25 cellular contexts compared by ENCODE assay signal in the genomic region with DNA sequence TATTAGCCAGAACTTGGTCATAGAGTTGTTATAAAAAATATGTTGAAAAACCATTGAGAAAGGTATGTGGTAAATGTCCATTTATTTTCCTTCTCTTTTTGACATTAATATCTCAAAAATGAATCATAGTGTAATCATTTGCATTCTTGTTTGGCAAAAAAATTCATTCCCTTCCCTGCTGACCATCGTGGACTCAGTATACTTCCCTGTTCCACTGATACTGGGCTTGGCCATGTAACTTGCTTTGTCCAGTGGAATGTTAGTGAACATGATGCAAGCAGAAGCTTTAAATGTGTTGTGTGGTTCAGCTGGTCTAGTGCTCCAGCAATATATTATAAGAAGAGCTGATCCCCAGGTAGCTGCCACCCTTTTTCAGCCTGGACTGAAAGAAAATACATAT.
"Had no signal": no experiment of that assay in that cellular context is flagged by ENCODE, and none has a peak within 500 bp of the region (broad histone marks: within the 10 kb centered on the region; RNA-seq: fewer than 3 reads in every experiment).

No MANE protein-coding gene starts in this region.

- H3K27ac Mint-ChIP-seq: endodermal cell; immature natural killer cell; memory B cell; mesothelial cell of epicardium; natural killer cell; stimulated activated naive B cell treated with anti-CD40 and anti-IgM and Interleukin-4, amounts not matched to agents 10 μg/mL and 1 μg/mL and 100 μg/mL, for 72 hours; stimulated activated naive CD8-positive, alpha-beta T cell treated with anti-CD3 and anti-CD28 coated beads, Interleukin-15, amount 100 ng/mL, for 72 hours had no signal

- FAIRE-seq: endothelial cell of umbilical vein, kidney had no signal

- H3K4me1 Mint-ChIP-seq: endodermal cell; immature natural killer cell; memory B cell; mesothelial cell of epicardium; natural killer cell; stimulated activated naive B cell treated with anti-CD40 and anti-IgM and Interleukin-4, amounts not matched to agents 10 μg/mL and 1 μg/mL and 100 μg/mL, for 72 hours; stimulated activated naive CD8-positive, alpha-beta T cell treated with anti-CD3 and anti-CD28 coated beads, Interleukin-15, amount 100 ng/mL, for 72 hours had no signal

- H3K4me3 ChIP-seq: colonic mucosa, gastroesophageal sphincter, left ventricle myocardium inferior, lower lobe of right lung, skin epidermis, testis, tibial nerve had no signal

- H3K27ac ChIP-seq: colonic mucosa, gastroesophageal sphincter, left ventricle myocardium inferior, lower lobe of right lung, skin epidermis, testis, tibial nerve had no signal

- H3K9me3 ChIP-seq: colonic mucosa, testis had no signal

- H3K36me3 Mint-ChIP-seq: memory B cell; natural killer cell; stimulated activated naive B cell treated with anti-CD40 and anti-IgM and Interleukin-4, amounts not matched to agents 10 μg/mL and 1 μg/mL and 100 μg/mL, for 72 hours had no signal

- H3K4me3 Mint-ChIP-seq: endodermal cell; immature natural killer cell; memory B cell; mesothelial cell of epicardium; natural killer cell; neural crest cell; stimulated activated naive B cell treated with anti-CD40 and anti-IgM and Interleukin-4, amounts not matched to agents 10 μg/mL and 1 μg/mL and 100 μg/mL, for 72 hours; stimulated activated naive CD8-positive, alpha-beta T cell treated with anti-CD3 and anti-CD28 coated beads, Interleukin-15, amount 100 ng/mL, for 72 hours had no signal

- H3K27me3 Mint-ChIP-seq: memory B cell; stimulated activated naive B cell treated with anti-CD40 and anti-IgM and Interleukin-4, amounts not matched to agents 10 μg/mL and 1 μg/mL and 100 μg/mL, for 72 hours; stimulated activated naive CD8-positive, alpha-beta T cell treated with anti-CD3 and anti-CD28 coated beads, Interleukin-15, amount 100 ng/mL, for 72 hours had no signal

- H3K4me1 ChIP-seq: colonic mucosa, gastroesophageal sphincter, left ventricle myocardium inferior, lower lobe of right lung, testis, tibial nerve had no signal

- H3K36me3 ChIP-seq: colonic mucosa, gastroesophageal sphincter, left ventricle myocardium inferior, lower lobe of right lung, tibial nerve had no signal

- DNase-seq: colonic mucosa; effector CD4-positive, alpha-beta T cell; endodermal cell; foreskin fibroblast; glutamatergic neuron; immature natural killer cell; kidney; left cardiac atrium; left ventricle myocardium inferior; lower lobe of right lung; natural killer cell; posterior cingulate gyrus; stimulated activated CD4-positive, alpha-beta T cell treated with anti-CD3 and anti-CD28 coated beads, Interleukin-2, amount 100 ng/mL, for 24 hours; stimulated activated CD4-positive, alpha-beta T cell treated with anti-CD3 and anti-CD28 coated beads, Interleukin-4, amount 100 ng/mL, for 4 hours; stimulated activated naive B cell treated with anti-CD40 and anti-IgM and Interleukin-4, amounts not matched to agents 10 μg/mL and 1 μg/mL and 100 μg/mL, for 72 hours; stimulated activated naive CD8-positive, alpha-beta T cell treated with anti-CD3 and anti-CD28 coated beads, Interleukin-15, amount 100 ng/mL, for 72 hours; testis had no signal

- ATAC-seq: gastroesophageal sphincter; left cardiac atrium; lower lobe of right lung; natural killer cell; sciatic nerve; stimulated activated naive B cell treated with anti-CD40 and anti-IgM and Interleukin-4, amounts not matched to agents 10 μg/mL and 1 μg/mL and 100 μg/mL, for 72 hours; stimulated activated naive CD8-positive, alpha-beta T cell treated with anti-CD3 and anti-CD28 coated beads, Interleukin-15, amount 100 ng/mL, for 72 hours had no signal

- H3K27me3 ChIP-seq: colonic mucosa, testis, tibial nerve had no signal
